ENCODE assay signal across 8 cellular contexts in the genomic region with DNA sequence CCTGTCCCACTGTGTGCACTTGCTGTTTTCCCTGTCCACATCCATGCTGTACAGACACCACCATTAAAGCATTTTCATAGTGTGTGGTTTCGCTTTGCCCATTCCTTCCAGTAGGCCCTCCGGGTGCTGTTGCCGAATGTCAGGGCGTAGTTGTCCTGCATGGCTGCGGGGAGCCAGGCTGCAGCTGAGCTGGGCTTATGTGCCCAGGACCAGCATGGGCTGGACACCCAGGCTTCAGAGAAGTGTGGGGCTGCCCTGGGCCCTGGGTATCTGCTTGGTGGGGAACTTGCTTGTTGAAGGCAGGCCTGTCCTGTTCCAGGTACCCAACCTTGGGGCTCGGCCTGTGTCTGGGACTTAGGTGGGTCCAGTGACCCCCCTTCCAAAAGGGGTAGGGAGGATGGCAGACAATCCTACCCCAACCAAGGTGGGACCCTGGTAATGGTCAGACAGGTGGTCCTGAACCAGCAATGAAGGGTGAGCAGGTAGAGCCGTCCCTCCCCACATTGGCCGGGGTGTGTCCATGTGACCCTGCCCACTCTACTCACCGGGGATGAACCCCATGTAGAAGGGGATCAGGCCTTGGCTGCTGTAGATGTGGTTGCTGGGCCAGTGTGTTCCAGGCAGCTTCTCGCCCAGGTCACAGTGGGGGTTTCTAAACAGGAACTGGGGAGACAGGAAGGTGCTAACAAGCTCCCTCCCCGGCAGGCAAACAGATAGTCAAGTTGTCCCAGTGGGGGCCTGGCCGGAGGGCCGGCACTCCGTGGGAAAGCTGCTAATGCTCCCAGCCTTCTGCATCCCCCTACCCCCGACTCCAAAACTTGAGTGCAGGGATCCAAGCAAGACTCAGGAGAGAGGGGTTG. TPM values are rescaled to one million over a fixed set of nuclear protein-coding genes. Genes with fewer than 3 reads are reported as not detected.
DNase-seq lines count a peak whose midpoint lies in the region; ATAC-seq and TF ChIP-seq lines count a peak whose summit lies in the region.
"Had no signal": no experiment of that assay in that cellular context is flagged by ENCODE, and none has a peak within 500 bp of the region (broad histone marks: within the 10 kb centered on the region; RNA-seq: fewer than 3 reads in every experiment).

No MANE protein-coding gene starts in this region.

- H3K27me3 Mint-ChIP-seq in Calu3 (ENCODE audit: unreplicated experiment) (peaks cover 12% of the 10 kb centered on the region), memory B cell (no peaks in the 10 kb centered on the region)
- no peaks in the 10 kb centered on the region for H3K27me3 Mint-ChIP-seq in stimulated activated memory B cell treated with anti-CD40 and anti-IgM and Interleukin-4, amounts not matched to agents 10 μg/mL and 1 μg/mL and 100 μg/mL, for 72 hours

- H3K4me1 ChIP-seq in gastrocnemius medialis, result peaks cover 47 to 61% of the 10 kb centered on the region in 2 donors

- TF ChIP-seq POLR2A in gastrocnemius medialis (IDR thresholded peaks at IDR 0.05), result no peak

- in situ Hi-C loops in gastrocnemius medialis (cut with MboI; ENCODE audit: low sequenced_read_pairs in 4 of 4), result no loop called here

- H3K4me1 Mint-ChIP-seq in Calu3 (ENCODE audit: low read depth, unreplicated experiment) (peaks cover 12% of the 10 kb centered on the region), memory B cell (peaks cover 17% of the 10 kb centered on the region)
- peaks cover 36% of the 10 kb centered on the region for H3K4me1 Mint-ChIP-seq in stimulated activated memory B cell treated with anti-CD40 and anti-IgM and Interleukin-4, amounts not matched to agents 10 μg/mL and 1 μg/mL and 100 μg/mL, for 72 hours

- H3K27me3 ChIP-seq in WERI-Rb-1 (ENCODE audit: insufficient read depth, low read depth, severe bottlenecking) (no peaks in the 10 kb centered on the region), gastrocnemius medialis (no peaks in the 10 kb centered on the region)

- peaks cover 23% of the 10 kb centered on the region for H3K36me3 ChIP-seq in WERI-Rb-1
- H3K36me3 ChIP-seq in gastrocnemius medialis, result peaks cover 0 to 23% of the 10 kb centered on the region in 2 donors

- intact Hi-C loops in Calu3 (cut with micrococcal nuclease; ENCODE audit: unreplicated experiment) (no loop called here), gastrocnemius medialis (cut with DNase I; ENCODE audit: low total_unique reads) (loop anchor here (5.0 kb wide), 1 partner anchor 42 kb away; the partner anchor contains the start of gene TPRN)

- H3K27ac Mint-ChIP-seq in Calu3 (ENCODE audit: unreplicated experiment), result peak overlapping the region; percentile 55
- peak overlapping the region; percentile 63 for H3K27ac Mint-ChIP-seq in memory B cell
- no peak overlapping the region for H3K27ac Mint-ChIP-seq in stimulated activated memory B cell treated with anti-CD40 and anti-IgM and Interleukin-4, amounts not matched to agents 10 μg/mL and 1 μg/mL and 100 μg/mL, for 72 hours

- peak overlapping the region; percentile 58 for H3K27ac ChIP-seq in WERI-Rb-1
- H3K27ac ChIP-seq in gastrocnemius medialis, result peak overlapping the region in 2 of 4 donors; percentile 46 to 98

- POLR2A ChIA-PET in HEK293T (lab: Yijun Ruan, JAX), result interaction anchor here (2.1 to 4.4 kb wide), 2 partner anchors 10 to 21 kb away, joined by 7 to 44 read pairs; partner anchors contain the start of genes NELFB and RNF208

- no peak for DNase-seq in Calu3
- no peak for DNase-seq in HEK293T (ENCODE audit: extremely low spot score)
- DNase-seq in WERI-Rb-1, result peak; percentile 30
- DNase-seq in memory B cell (ENCODE audit: low spot score in 2 of 2), result no peak
- DNase-seq in gastrocnemius medialis, result no peak
- no peak for DNase-seq in UCSD-AML1 (lab: John Stamatoyannopoulos, UW; ENCODE audit: unreplicated experiment)
- DNase-seq: NCI-H446 had no signal

- CTCF ChIA-PET in Calu3 (lab: Charles Lee) (interaction anchor here (0.6 kb wide), 1 partner anchor 112 kb away, joined by 3 read pairs; no protein-coding TSS in a partner anchor), HEK293T (lab: Yijun Ruan, JAX) (no interaction called here)

- peaks cover 65% of the 10 kb centered on the region for H3K36me3 Mint-ChIP-seq in Calu3 (ENCODE audit: insufficient read depth, unreplicated experiment)
- H3K36me3 Mint-ChIP-seq in memory B cell, result no peaks in the 10 kb centered on the region
- peaks cover 16% of the 10 kb centered on the region for H3K36me3 Mint-ChIP-seq in stimulated activated memory B cell treated with anti-CD40 and anti-IgM and Interleukin-4, amounts not matched to agents 10 μg/mL and 1 μg/mL and 100 μg/mL, for 72 hours

- H3K4me3 ChIP-seq in WERI-Rb-1 (ENCODE audit: low read depth, low read length) (peak overlapping the region; percentile 79), gastrocnemius medialis (no peak overlapping the region)

- TF ChIP-seq CTCF in Calu3 (IDR thresholded peaks at IDR 0.05; ENCODE audit: unreplicated experiment) (no peak), WERI-Rb-1 (IDR thresholded peaks at IDR 0.05; ENCODE audit: low read depth, low read length) (no peak), gastrocnemius medialis (IDR thresholded peaks at IDR 0.05 in 4 of 5, conservative IDR thresholded peaks at IDR 0.05 in 1 of 5) (no peak)

- no TSS peak for BruUV-seq in Calu3 (replicated peaks; lab: Mats Ljungman, UMichigan)

- H3K9me3 Mint-ChIP-seq in Calu3 (ENCODE audit: low read depth, unreplicated experiment) (no peaks in the 10 kb centered on the region), memory B cell (no peaks in the 10 kb centered on the region)
- H3K9me3 Mint-ChIP-seq in stimulated activated memory B cell treated with anti-CD40 and anti-IgM and Interleukin-4, amounts not matched to agents 10 μg/mL and 1 μg/mL and 100 μg/mL, for 72 hours, result no peaks in the 10 kb centered on the region

- no peaks in the 10 kb centered on the region for H3K9me3 ChIP-seq in WERI-Rb-1 (ENCODE audit: severe bottlenecking)
- H3K9me3 ChIP-seq in gastrocnemius medialis, result no peaks in the 10 kb centered on the region

- ATAC-seq in memory B cell (ENCODE audit: low read depth) (no peak), gastrocnemius medialis (no peak)
- ATAC-seq in stimulated activated memory B cell treated with anti-CD40 and anti-IgM and Interleukin-4, amounts not matched to agents 10 μg/mL and 1 μg/mL and 100 μg/mL, for 72 hours, result no peak

- H3K4me3 Mint-ChIP-seq in Calu3 (ENCODE audit: low read depth, unreplicated experiment) (peak overlapping the region; percentile 76), memory B cell (no peak overlapping the region)
- H3K4me3 Mint-ChIP-seq in stimulated activated memory B cell treated with anti-CD40 and anti-IgM and Interleukin-4, amounts not matched to agents 10 μg/mL and 1 μg/mL and 100 μg/mL, for 72 hours, result no peak overlapping the region

TF ChIP-seq in HEK293T, 16 proteins besides CTCF, POLR2A, EP300 and RAD21:
- TF ChIP-seq ARNT (IDR thresholded peaks at IDR 0.05) (no peak), ELF4 (IDR thresholded peaks at IDR 0.05) (0 out of 2 replicates have a peak, but pooled peaks have one; percentile 11)

RNA-seq across cellular contexts. Expression of gene TUBB4B, which starts 2.8 kb away (rescaled TPM):
- total RNA-seq in Calu3 (2022) (360 and 383 TPM in 2 replicates), gastrocnemius medialis (100 to 1,000 TPM; 222 to 495 (median 363) TPM)

RNA-seq across cellular contexts. Expression of gene STPG3, which starts 7.2 kb away (rescaled TPM):
- total RNA-seq in Calu3 (2022) (not detected in 2 replicates), gastrocnemius medialis (not detected)

RNA-seq across cellular contexts. Expression of gene NELFB, which starts 11.3 kb away (rescaled TPM):
- total RNA-seq in Calu3 (2022) (41.8 and 43.5 TPM in 2 replicates), gastrocnemius medialis (10 to 100 TPM; 21.6 to 61.5 (median 39.4) TPM)

RNA-seq across cellular contexts. Expression of gene SLC34A3, which starts 13.2 kb away (rescaled TPM):
- total RNA-seq in Calu3 (2022) (0.26 and 0.34 TPM in 2 replicates), gastrocnemius medialis (not detected)

RNA-seq across cellular contexts. Expression of gene RNF224, which starts 16.6 kb away (rescaled TPM):
- 1.6 and 1.7 TPM in 2 replicates for total RNA-seq in Calu3 (2022)
- not detected for total RNA-seq in gastrocnemius medialis
